In genomic region chr2:189802396-189802912, GRCh38 we compare ENCODE assay signal across 17 cellular contexts. TPM values are rescaled to one million over a fixed set of nuclear protein-coding genes. Genes with fewer than 3 reads are reported as not detected.
DNase-seq lines count a peak whose midpoint lies in the region; ATAC-seq and TF ChIP-seq lines count a peak whose summit lies in the region.
"Had no signal": no experiment of that assay in that cellular context is flagged by ENCODE, and none has a peak within 500 bp of the region (broad histone marks: within the 10 kb centered on the region; RNA-seq: fewer than 3 reads in every experiment).

No MANE protein-coding gene starts in this region.

- H3K36me3 ChIP-seq in SJCRH30, result peaks cover 81% of the 10 kb centered on the region

- no peak for DNase-seq in Calu3
- DNase-seq in ELR (ENCODE audit: low read depth), result peak; percentile 68
- DNase-seq in SJCRH30, result peak; percentile 29 to 44
- DNase-seq in epithelial cell of esophagus (ENCODE audit: low read depth), result peak; percentile 61
- no peak for DNase-seq in amygdala (lab: John Stamatoyannopoulos, UW)
- DNase-seq in NCI-H2107 (lab: John Stamatoyannopoulos, UW), result no peak
- no peak for DNase-seq in NCI-H446 treated with DMSO at 0.1 percent for 48 hours (lab: John Stamatoyannopoulos, UW)
- DNase-seq: HCEC 1CT, KBM-7, NCI-H1436, NCI-H2029 treated with DMSO at 0.1 percent for 48 hours, NCI-H524, Peyer's patch, Right ventricle myocardium superior had no signal

- CTCF ChIA-PET in Calu3 (lab: Charles Lee), result no interaction called here

- H3K9me3 Mint-ChIP-seq in Calu3 (ENCODE audit: low read depth, unreplicated experiment), result no peaks in the 10 kb centered on the region

- H3K27me3 Mint-ChIP-seq in Calu3 (ENCODE audit: unreplicated experiment), result no peaks in the 10 kb centered on the region

- peak overlapping the region; percentile 24 for H3K27ac Mint-ChIP-seq in Calu3 (ENCODE audit: unreplicated experiment)
- H3K27ac Mint-ChIP-seq: CD14-positive monocyte had no signal

- TF ChIP-seq CTCF in Calu3 (IDR thresholded peaks at IDR 0.05; ENCODE audit: unreplicated experiment) (no peak), epithelial cell of esophagus (IDR thresholded peaks at IDR 0.05; ENCODE audit: insufficient read depth, low read depth, low read length, missing control alignments) (no peak)

- intact Hi-C loops in Calu3 (cut with micrococcal nuclease; ENCODE audit: unreplicated experiment), result no loop called here

- H3K4me3 Mint-ChIP-seq in Calu3 (ENCODE audit: low read depth, unreplicated experiment), result no peak overlapping the region
- H3K4me3 Mint-ChIP-seq: CD14-positive monocyte had no signal

- peaks cover 39% of the 10 kb centered on the region for H3K4me1 ChIP-seq in SJCRH30
- H3K4me1 ChIP-seq: Peyer's patch had no signal

- H3K4me1 Mint-ChIP-seq in Calu3 (ENCODE audit: low read depth, unreplicated experiment), result no peaks in the 10 kb centered on the region

- ATAC-seq in HG03460 (IDR thresholded peaks at IDR 0.05; ENCODE audit: unreplicated experiment), result no peak
- ATAC-seq: SK-N-SH treated with all-trans-retinoic acid at 6 μM for 48 hours had no signal

- H3K36me3 Mint-ChIP-seq in Calu3 (ENCODE audit: insufficient read depth, unreplicated experiment), result no peaks in the 10 kb centered on the region

- no peaks in the 10 kb centered on the region for H3K27me3 ChIP-seq in SJCRH30
- H3K27me3 ChIP-seq: Peyer's patch had no signal

- BruUV-seq in Calu3 (replicated peaks; lab: Mats Ljungman, UMichigan), result no TSS peak

- H3K27ac ChIP-seq in SJCRH30, result no peak overlapping the region
- H3K27ac ChIP-seq: Peyer's patch had no signal

- no peak overlapping the region for H3K4me3 ChIP-seq in SJCRH30
- no peak overlapping the region for H3K4me3 ChIP-seq in epithelial cell of esophagus (ENCODE audit: low read length)
- H3K4me3 ChIP-seq: Peyer's patch had no signal

- no peaks in the 10 kb centered on the region for H3K9me3 ChIP-seq in SJCRH30 (replicated peaks)
- H3K9me3 ChIP-seq: Peyer's patch had no signal

RNA-seq across cellular contexts. Expression of gene PMS1, which starts 18.2 kb away (rescaled TPM):
- 30.1 and 43.8 TPM in 2 replicates for total RNA-seq in Calu3 (2022)
- 80.5 and 83.0 TPM in 2 replicates for total RNA-seq in SJCRH30 (2014; rRNA removed; shearing (Covaris generic))

RNA-seq across cellular contexts. Expression of gene ORMDL1, which starts 18.3 kb away (rescaled TPM):
- total RNA-seq in Calu3 (2022), result 58.4 TPM in 2 replicates
- 238 and 287 TPM in 2 replicates for total RNA-seq in SJCRH30 (2014; rRNA removed; shearing (Covaris generic))

RNA-seq across cellular contexts. Expression of gene OSGEPL1, which starts 39.9 kb away (rescaled TPM):
- 7.5 and 8.6 TPM in 2 replicates for total RNA-seq in Calu3 (2022)
- 53.3 and 56.1 TPM in 2 replicates for total RNA-seq in SJCRH30 (2014; rRNA removed; shearing (Covaris generic))

Comparison
In these comparisons a context has a peak if more than half of its experiments do, and no peak if none do; other contexts are left out.
1. DNase-seq: peak in ELR (single experiment), SJCRH30 (2 of 2) and epithelial cell of esophagus (single experiment); none in Calu3 (single experiment), amygdala (0 of 56), NCI-H2107 (single experiment) and NCI-H446 treated with DMSO at 0.1 percent for 48 hours (single experiment).